2 cellular contexts compared by ENCODE assay signal in genomic region chr5:67006152-67006848, GRCh38.
TF ChIP-seq lines count a peak whose summit lies in the region.

No MANE protein-coding gene starts in this region.

TF ChIP-seq in SK-N-SH, 30 proteins besides CTCF, POLR2A, EP300 and RAD21 (continued from another document):
- no peak for TF ChIP-seq REST (IDR thresholded peaks at IDR 0.05; ENCODE audit: low read depth, low read length)
- TF ChIP-seq EZH2phosphoT487 (IDR thresholded peaks at IDR 0.05; ENCODE audit: borderline replicate concordance, low read depth) = no peak
- TF ChIP-seq POLR2AphosphoS5 (IDR thresholded peaks at IDR 0.05; ENCODE audit: low read depth, low read length) = no peak
- no peak for TF ChIP-seq NRF1 (IDR thresholded peaks at IDR 0.05; ENCODE audit: low read depth, low read length)
- no peak for TF ChIP-seq IRF3 (IDR thresholded peaks at IDR 0.05; ENCODE audit: low read depth, low read length)
- TF ChIP-seq YY1 (IDR thresholded peaks at IDR 0.05; ENCODE audit: low read depth) = no peak
- TF ChIP-seq, protein P1, sequence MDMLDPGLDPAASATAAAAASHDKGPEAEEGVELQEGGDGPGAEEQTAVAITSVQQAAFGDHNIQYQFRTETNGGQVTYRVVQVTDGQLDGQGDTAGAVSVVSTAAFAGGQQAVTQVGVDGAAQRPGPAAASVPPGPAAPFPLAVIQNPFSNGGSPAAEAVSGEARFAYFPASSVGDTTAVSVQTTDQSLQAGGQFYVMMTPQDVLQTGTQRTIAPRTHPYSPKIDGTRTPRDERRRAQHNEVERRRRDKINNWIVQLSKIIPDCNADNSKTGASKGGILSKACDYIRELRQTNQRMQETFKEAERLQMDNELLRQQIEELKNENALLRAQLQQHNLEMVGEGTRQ (IDR thresholded peaks at IDR 0.05; ENCODE audit: borderline replicate concordance, low read depth, low read length) = no peak
- no peak for TF ChIP-seq TAF1 (IDR thresholded peaks at IDR 0.05; ENCODE audit: borderline replicate concordance, low read depth, low read length)
- no peak for TF ChIP-seq MXI1 (IDR thresholded peaks at IDR 0.05; ENCODE audit: low read depth, low read length)
- TF ChIP-seq, protein P2, sequence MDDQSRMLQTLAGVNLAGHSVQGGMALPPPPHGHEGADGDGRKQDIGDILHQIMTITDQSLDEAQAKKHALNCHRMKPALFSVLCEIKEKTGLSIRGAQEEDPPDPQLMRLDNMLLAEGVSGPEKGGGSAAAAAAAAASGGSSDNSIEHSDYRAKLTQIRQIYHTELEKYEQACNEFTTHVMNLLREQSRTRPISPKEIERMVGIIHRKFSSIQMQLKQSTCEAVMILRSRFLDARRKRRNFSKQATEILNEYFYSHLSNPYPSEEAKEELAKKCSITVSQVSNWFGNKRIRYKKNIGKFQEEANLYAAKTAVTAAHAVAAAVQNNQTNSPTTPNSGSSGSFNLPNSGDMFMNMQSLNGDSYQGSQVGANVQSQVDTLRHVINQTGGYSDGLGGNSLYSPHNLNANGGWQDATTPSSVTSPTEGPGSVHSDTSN (IDR thresholded peaks at IDR 0.05) = no peak
- TF ChIP-seq, protein P3, sequence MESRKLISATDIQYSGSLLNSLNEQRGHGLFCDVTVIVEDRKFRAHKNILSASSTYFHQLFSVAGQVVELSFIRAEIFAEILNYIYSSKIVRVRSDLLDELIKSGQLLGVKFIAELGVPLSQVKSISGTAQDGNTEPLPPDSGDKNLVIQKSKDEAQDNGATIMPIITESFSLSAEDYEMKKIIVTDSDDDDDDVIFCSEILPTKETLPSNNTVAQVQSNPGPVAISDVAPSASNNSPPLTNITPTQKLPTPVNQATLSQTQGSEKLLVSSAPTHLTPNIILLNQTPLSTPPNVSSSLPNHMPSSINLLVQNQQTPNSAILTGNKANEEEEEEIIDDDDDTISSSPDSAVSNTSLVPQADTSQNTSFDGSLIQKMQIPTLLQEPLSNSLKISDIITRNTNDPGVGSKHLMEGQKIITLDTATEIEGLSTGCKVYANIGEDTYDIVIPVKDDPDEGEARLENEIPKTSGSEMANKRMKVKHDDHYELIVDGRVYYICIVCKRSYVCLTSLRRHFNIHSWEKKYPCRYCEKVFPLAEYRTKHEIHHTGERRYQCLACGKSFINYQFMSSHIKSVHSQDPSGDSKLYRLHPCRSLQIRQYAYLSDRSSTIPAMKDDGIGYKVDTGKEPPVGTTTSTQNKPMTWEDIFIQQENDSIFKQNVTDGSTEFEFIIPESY (IDR thresholded peaks at IDR 0.05; ENCODE audit: borderline replicate concordance, low read depth) = no peak

TF ChIP-seq in SK-N-SH treated with all-trans-retinoic acid at 6 μM for 48 hours, 23 proteins besides CTCF, POLR2A, EP300 and RAD21 (continued from another document):
- TF ChIP-seq CREB5 (CRISPR knock-in tag; IDR thresholded peaks at IDR 0.05; ENCODE audit: low read depth) = no peak
- no peak for TF ChIP-seq BACH2 (CRISPR knock-in tag; IDR thresholded peaks at IDR 0.05; ENCODE audit: borderline replicate concordance)
- no peak for TF ChIP-seq CSRNP3 (CRISPR knock-in tag; IDR thresholded peaks at IDR 0.05)
- TF ChIP-seq, protein P4, sequence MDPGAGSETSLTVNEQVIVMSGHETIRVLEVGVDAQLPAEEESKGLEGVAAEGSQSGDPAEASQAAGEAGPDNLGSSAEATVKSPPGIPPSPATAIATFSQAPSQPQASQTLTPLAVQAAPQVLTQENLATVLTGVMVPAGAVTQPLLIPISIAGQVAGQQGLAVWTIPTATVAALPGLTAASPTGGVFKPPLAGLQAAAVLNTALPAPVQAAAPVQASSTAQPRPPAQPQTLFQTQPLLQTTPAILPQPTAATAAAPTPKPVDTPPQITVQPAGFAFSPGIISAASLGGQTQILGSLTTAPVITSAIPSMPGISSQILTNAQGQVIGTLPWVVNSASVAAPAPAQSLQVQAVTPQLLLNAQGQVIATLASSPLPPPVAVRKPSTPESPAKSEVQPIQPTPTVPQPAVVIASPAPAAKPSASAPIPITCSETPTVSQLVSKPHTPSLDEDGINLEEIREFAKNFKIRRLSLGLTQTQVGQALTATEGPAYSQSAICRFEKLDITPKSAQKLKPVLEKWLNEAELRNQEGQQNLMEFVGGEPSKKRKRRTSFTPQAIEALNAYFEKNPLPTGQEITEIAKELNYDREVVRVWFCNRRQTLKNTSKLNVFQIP (CRISPR knock-in tag; IDR thresholded peaks at IDR 0.05; ENCODE audit: borderline replicate concordance, low read depth) = no peak
- no peak for TF ChIP-seq ZFP3 (CRISPR knock-in tag; IDR thresholded peaks at IDR 0.05)
- TF ChIP-seq PPARA (CRISPR knock-in tag; IDR thresholded peaks at IDR 0.05; ENCODE audit: borderline replicate concordance) = no peak
- no peak for TF ChIP-seq TOX (CRISPR knock-in tag; IDR thresholded peaks at IDR 0.05; ENCODE audit: borderline replicate concordance)
- TF ChIP-seq GLIS3 (CRISPR knock-in tag; IDR thresholded peaks at IDR 0.05) = no peak
- TF ChIP-seq SNAI2 (CRISPR knock-in tag; IDR thresholded peaks at IDR 0.05) = no peak
- TF ChIP-seq ARNTL (CRISPR knock-in tag; IDR thresholded peaks at IDR 0.05; ENCODE audit: borderline replicate concordance, low read depth) = no peak
